ENCODE assay signal across 16 cellular contexts in the genomic region with DNA sequence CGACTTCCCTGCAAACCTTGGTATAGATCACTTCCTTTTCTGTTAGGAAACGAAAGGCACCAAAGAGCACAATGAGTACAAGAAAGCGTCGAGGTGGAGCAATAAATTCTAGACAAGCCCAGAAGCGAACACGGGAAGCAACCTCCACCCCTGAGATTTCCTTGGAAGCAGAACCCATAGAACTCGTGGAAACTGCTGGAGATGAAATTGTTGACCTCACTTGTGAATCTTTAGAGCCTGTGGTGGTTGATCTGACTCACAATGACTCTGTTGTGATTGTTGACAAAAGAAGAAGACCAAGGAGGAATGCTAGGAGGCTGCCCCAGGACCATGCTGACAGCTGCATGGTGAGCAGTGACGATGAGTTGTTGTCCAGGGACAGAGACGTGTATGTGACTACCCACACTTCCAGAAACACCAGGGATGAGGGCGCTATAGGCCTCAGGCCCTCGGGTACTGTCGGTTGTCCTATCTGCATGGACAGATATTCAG. TPM values are rescaled to one million over a fixed set of nuclear protein-coding genes. Genes with fewer than 3 reads are reported as not detected.
DNase-seq lines count a peak whose midpoint lies in the region; ATAC-seq, FAIRE-seq and TF ChIP-seq lines count a peak whose summit lies in the region.
"Had no signal": no experiment of that assay in that cellular context is flagged by ENCODE, and none has a peak within 500 bp of the region (broad histone marks: within the 10 kb centered on the region; RNA-seq: fewer than 3 reads in every experiment).

No MANE protein-coding gene starts in this region.

- H3K4me3 ChIP-seq in MM.1S (ENCODE audit: low read length) (no peak overlapping the region), bronchial epithelial cell (ENCODE audit: low read depth, low read length) (no peak overlapping the region)
- H3K4me3 ChIP-seq: coronary artery had no signal

- H3K9me2 ChIP-seq in MM.1S (replicated peaks; ENCODE audit: insufficient read depth, low read length), result no peaks in the 10 kb centered on the region

- peak; percentile 20 for DNase-seq in EL
- DNase-seq in MM.1S, result peak; percentile 5
- no peak for DNase-seq in bronchial epithelial cell (ENCODE audit: low read depth)
- peak; percentile 39 for DNase-seq in myocyte (ENCODE audit: low read depth)
- DNase-seq in NCI-H2196 (lab: John Stamatoyannopoulos, UW; ENCODE audit: unreplicated experiment), result no peak
- DNase-seq in GM12891 (ENCODE audit: insufficient read length, low spot score), result no peak
- DNase-seq in HTR-8/SVneo (ENCODE audit: insufficient read length, low spot score), result no peak
- DNase-seq: activated CD4-positive, alpha-beta T cell treated with anti-CD3 and anti-CD28 coated beads for 1 hour; CD8-positive, alpha-beta memory T cell; DMS79; kidney glomerular epithelial cell; NCI-H146; NCI-H774 had no signal

- H3F3A ChIP-seq in MM.1S (ENCODE audit: insufficient read depth, low read length), result no peaks in the 10 kb centered on the region

- H3K36me3 ChIP-seq in MM.1S (replicated peaks; ENCODE audit: insufficient read depth, low read length), result no peaks in the 10 kb centered on the region
- peaks cover 1% of the 10 kb centered on the region for H3K36me3 ChIP-seq in bronchial epithelial cell (ENCODE audit: control insufficient read depth, insufficient read depth, low read length)

- H4K20me1 ChIP-seq in MM.1S (ENCODE audit: insufficient read depth, low read length), result no peaks in the 10 kb centered on the region

- FAIRE-seq in bronchial epithelial cell (lab: Jason Lieb, UNC) (peak; percentile 96), GM12891 (lab: Jason Lieb, UNC) (no peak), HTR-8/SVneo (lab: Jason Lieb, UNC) (no peak)
- FAIRE-seq: endothelial cell of umbilical vein had no signal

- no peak for ATAC-seq in HG02884 (IDR thresholded peaks at IDR 0.05; ENCODE audit: unreplicated experiment)

- no peak overlapping the region for H3K4me2 ChIP-seq in MM.1S (ENCODE audit: low read depth, low read length)

- no peaks in the 10 kb centered on the region for H3K27me3 ChIP-seq in MM.1S (replicated peaks; ENCODE audit: insufficient read depth, low read length)
- H3K27me3 ChIP-seq in bronchial epithelial cell (ENCODE audit: control insufficient read depth, insufficient read depth, low read length), result no peaks in the 10 kb centered on the region

- H3K4me1 ChIP-seq in MM.1S (ENCODE audit: low read length), result no peaks in the 10 kb centered on the region

- no peaks in the 10 kb centered on the region for H3K9me3 ChIP-seq in MM.1S (replicated peaks; ENCODE audit: insufficient read depth, low read length)

- TF ChIP-seq CTCF in MM.1S (IDR thresholded peaks at IDR 0.05; ENCODE audit: low read length) (no peak), bronchial epithelial cell (IDR thresholded peaks at IDR 0.05; ENCODE audit: insufficient read depth, low read length, severe bottlenecking) (no peak)

- no peak overlapping the region for H2AFZ ChIP-seq in MM.1S (ENCODE audit: low read length)

- no peak overlapping the region for H3K27ac ChIP-seq in MM.1S (ENCODE audit: low read length)
- H3K27ac ChIP-seq: coronary artery had no signal

- H3K9ac ChIP-seq in MM.1S (ENCODE audit: low read length), result no peak overlapping the region

- TF ChIP-seq POLR2A in GM12891 (IDR thresholded peaks at IDR 0.05; ENCODE audit: low read depth, low read length), result no peak

- no peaks in the 10 kb centered on the region for H3K79me2 ChIP-seq in MM.1S (ENCODE audit: low read length)

TF ChIP-seq in GM12891, 5 proteins besides CTCF, POLR2A, EP300 and RAD21:
- TF ChIP-seq SPI1 (IDR thresholded peaks at IDR 0.05; ENCODE audit: low read depth, low read length) (no peak), TAF1 (IDR thresholded peaks at IDR 0.05; ENCODE audit: low read depth, low read length) (no peak), POU2F2 (IDR thresholded peaks at IDR 0.05; ENCODE audit: low read depth, low read length) (no peak), PAX5 (IDR thresholded peaks at IDR 0.05; ENCODE audit: insufficient read depth, low read length, severe bottlenecking) (no peak), POLR2AphosphoS5 (IDR thresholded peaks at IDR 0.05; ENCODE audit: low read depth, low read length) (no peak)
TF ChIP-seq in GM12891: peak in this region for 0.

RNA-seq across cellular contexts. Expression of a gene that starts 18.5 kb away (rescaled TPM):
- total RNA-seq in bronchial epithelial cell, result 8.6 and 10.8 TPM in 2 replicates
- total RNA-seq in myocyte, result 1.1 and 3.1 TPM in 2 replicates
- 0.58 TPM for polyA plus RNA-seq in myocyte (2012)
- 0.14 TPM for polyA plus RNA-seq in GM12891 (2012; ENCODE audit: low read depth, missing spikeins)

RNA-seq across cellular contexts. Expression of a gene that starts 42.7 kb away (rescaled TPM):
- total RNA-seq in bronchial epithelial cell, result 4.7 and 9.0 TPM in 2 replicates
- total RNA-seq in myocyte, result 19.7 and 28.2 TPM in 2 replicates
- 16.7 TPM for polyA plus RNA-seq in myocyte (2012)
- polyA plus RNA-seq in GM12891 (2012; ENCODE audit: low read depth, missing spikeins), result 21.6 TPM

RNA-seq across cellular contexts. Expression of a gene that starts 42.9 kb away (rescaled TPM):
- total RNA-seq in bronchial epithelial cell (8.7 and 8.8 TPM in 2 replicates), myocyte (37.8 and 58.9 TPM in 2 replicates)
- polyA plus RNA-seq in myocyte (2012), result 17.9 TPM
- polyA plus RNA-seq in GM12891 (2012; ENCODE audit: low read depth, missing spikeins), result 8.9 TPM

Comparison
In these comparisons a context has a peak if more than half of its experiments do, and no peak if none do; other contexts are left out.
1. DNase-seq: peak in EL (single experiment), MM.1S (single experiment) and myocyte (single experiment); none in bronchial epithelial cell (single experiment), NCI-H2196 (single experiment), GM12891 (single experiment) and HTR-8/SVneo (single experiment).